Comparison of ENCODE assay signal across 20 cellular contexts in the genomic region with DNA sequence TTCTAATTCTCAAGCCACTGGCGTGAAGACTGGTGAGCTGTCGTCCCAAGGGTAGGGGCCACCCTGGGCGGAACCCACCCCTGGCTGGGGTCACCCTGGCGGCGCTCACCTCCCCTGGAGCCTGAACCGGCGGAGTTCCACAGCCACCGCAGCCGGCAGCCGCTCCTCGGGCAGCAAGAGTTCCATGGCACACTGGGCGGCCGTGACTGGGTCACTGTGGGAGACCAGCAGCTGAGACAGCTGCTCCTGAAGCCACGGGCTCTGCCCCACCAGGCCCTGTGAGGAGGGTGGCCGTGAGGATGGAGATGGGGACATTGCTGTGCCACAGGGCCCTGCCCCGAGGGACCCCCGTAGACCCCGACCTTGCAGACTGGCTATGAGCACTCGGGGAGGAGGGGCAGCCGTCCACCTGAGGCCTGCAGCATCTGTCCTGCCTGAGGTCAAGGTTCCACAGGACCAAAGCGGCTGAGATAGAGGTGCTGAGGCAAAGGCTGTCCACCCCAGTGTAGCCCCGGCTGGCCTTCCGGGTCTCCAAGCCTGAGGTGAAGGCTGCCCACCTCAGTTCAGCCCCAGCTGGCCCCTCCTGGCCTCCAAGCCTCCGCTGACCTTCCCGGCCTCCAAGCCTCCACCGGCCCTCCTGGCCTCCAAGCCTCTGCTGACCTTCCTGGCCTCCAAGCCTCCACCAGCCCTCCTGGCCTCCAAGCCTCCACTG. TPM values are rescaled to one million over a fixed set of nuclear protein-coding genes. Genes with fewer than 3 reads are reported as not detected.
DNase-seq lines count a peak whose midpoint lies in the region; ATAC-seq and TF ChIP-seq lines count a peak whose summit lies in the region.
"Had no signal": no experiment of that assay in that cellular context is flagged by ENCODE, and none has a peak within 500 bp of the region (broad histone marks: within the 10 kb centered on the region; RNA-seq: fewer than 3 reads in every experiment).

No MANE protein-coding gene starts in this region.

- no peaks in the 10 kb centered on the region for H3K27me3 Mint-ChIP-seq in progenitor cell of endocrine pancreas
- no peaks in the 10 kb centered on the region for H3K27me3 Mint-ChIP-seq in natural killer cell (ENCODE audit: low read depth in 2 of 2)
- H3K27me3 Mint-ChIP-seq: CD4-positive, alpha-beta memory T cell had no signal

- H3K36me3 Mint-ChIP-seq in progenitor cell of endocrine pancreas (ENCODE audit: insufficient read depth): peaks cover 7% of the 10 kb centered on the region
- H3K36me3 Mint-ChIP-seq in activated naive CD4-positive, alpha-beta T cell treated with anti-CD3 and anti-CD28 coated beads, Interleukin-2, amount 50 U/mL, for 72 hours: peaks cover 10 to 12% of the 10 kb centered on the region in 2 donors
- H3K36me3 Mint-ChIP-seq in natural killer cell: peaks cover 7% of the 10 kb centered on the region
- H3K36me3 Mint-ChIP-seq: CD4-positive, alpha-beta memory T cell had no signal

- H3K27ac Mint-ChIP-seq in progenitor cell of endocrine pancreas: peak overlapping the region; percentile 64
- H3K27ac Mint-ChIP-seq in activated naive CD4-positive, alpha-beta T cell treated with anti-CD3 and anti-CD28 coated beads, Interleukin-2, amount 50 U/mL, for 72 hours: no peak overlapping the region
- H3K27ac Mint-ChIP-seq in natural killer cell: no peak overlapping the region
- H3K27ac Mint-ChIP-seq: CD4-positive, alpha-beta memory T cell had no signal

- peak; percentile 19 for ATAC-seq in left colon
- ATAC-seq in activated naive CD4-positive, alpha-beta T cell treated with anti-CD3 and anti-CD28 coated beads, Interleukin-2, amount 50 U/mL, for 72 hours: no peak
- no peak for ATAC-seq in natural killer cell

- no peak overlapping the region for H3K4me3 Mint-ChIP-seq in progenitor cell of endocrine pancreas (ENCODE audit: low read depth)
- H3K4me3 Mint-ChIP-seq in natural killer cell: no peak overlapping the region
- H3K4me3 Mint-ChIP-seq: CD4-positive, alpha-beta memory T cell had no signal

- TF ChIP-seq CTCF in GM10266 (IDR thresholded peaks at IDR 0.05; ENCODE audit: control insufficient read depth, insufficient read depth, low read depth, missing control alignments): no peak
- no peak for TF ChIP-seq CTCF in progenitor cell of endocrine pancreas (IDR thresholded peaks at IDR 0.05; ENCODE audit: unreplicated experiment)
- no peak for TF ChIP-seq CTCF in natural killer cell (IDR thresholded peaks at IDR 0.05)

- H3K4me1 ChIP-seq in HUES48 (ENCODE audit: control insufficient read depth, insufficient read depth, low read length): no peaks in the 10 kb centered on the region
- H3K4me1 ChIP-seq: Caco-2, HAP-1 had no signal

- H3K4me1 Mint-ChIP-seq in progenitor cell of endocrine pancreas (ENCODE audit: low read depth): no peaks in the 10 kb centered on the region
- no peaks in the 10 kb centered on the region for H3K4me1 Mint-ChIP-seq in natural killer cell
- H3K4me1 Mint-ChIP-seq: CD4-positive, alpha-beta memory T cell had no signal

- no peak overlapping the region for H3K27ac ChIP-seq in HUES48 (ENCODE audit: low read depth, low read length)
- H3K27ac ChIP-seq: GM23248, SK-N-MC had no signal

- DNase-seq in GM10266 (ENCODE audit: extremely low spot score): peak; percentile 14
- DNase-seq in left colon: no peak
- no peak for DNase-seq in progenitor cell of endocrine pancreas (ENCODE audit: low spot score, unreplicated experiment)
- DNase-seq in HCEC 1CT: no peak
- no peak for DNase-seq in activated naive CD4-positive, alpha-beta T cell treated with anti-CD3 and anti-CD28 coated beads, Interleukin-2, amount 50 U/mL, for 72 hours (ENCODE audit: low spot score in 2 of 2)
- no peak for DNase-seq in natural killer cell
- DNase-seq: Caco-2; CD4-positive, alpha-beta memory T cell; DND-41; GM23248; Kasumi-1; NCI-H1417; NCI-H1694 treated with DMSO at 0.1 percent for 48 hours; NCI-H446; NCI-H526; OCI-M1; SHP77 treated with DMSO at 0.1 percent for 48 hours had no signal

- H3K27me3 ChIP-seq in HUES48 (ENCODE audit: control insufficient read depth, insufficient read depth, low read length): no peaks in the 10 kb centered on the region

- H3K9ac ChIP-seq in HUES48 (ENCODE audit: low read depth, low read length): no peak overlapping the region
- H3K9ac ChIP-seq: GM23248 had no signal

- H3K4me3 ChIP-seq in HUES48 (ENCODE audit: low read depth, low read length): peak overlapping the region; percentile 17; the same call in 1 of the 2 replicates
- H3K4me3 ChIP-seq: GM23248, HAP-1, SK-N-MC had no signal

- intact Hi-C loops in left colon (cut with DNase I, micrococcal nuclease): no loop called here
- intact Hi-C loops in natural killer cell (cut with micrococcal nuclease): no loop called here

- no peaks in the 10 kb centered on the region for H3K36me3 ChIP-seq in HUES48 (ENCODE audit: control insufficient read depth, insufficient read depth, low read length)
- H3K36me3 ChIP-seq: HAP-1 had no signal

- H3K9me3 Mint-ChIP-seq in progenitor cell of endocrine pancreas (ENCODE audit: low read depth) (peaks cover 11% of the 10 kb centered on the region), natural killer cell (peaks cover 3 to 6% of the 10 kb centered on the region in 2 donors)
- H3K9me3 Mint-ChIP-seq in activated naive CD4-positive, alpha-beta T cell treated with anti-CD3 and anti-CD28 coated beads, Interleukin-2, amount 50 U/mL, for 72 hours: peaks cover 9 to 12% of the 10 kb centered on the region in 2 donors

- peaks cover 69% of the 10 kb centered on the region for H3K9me3 ChIP-seq in HUES48 (ENCODE audit: control insufficient read depth, insufficient read depth, low read length)

RNA-seq across cellular contexts. Expression of a gene that starts 50.6 kb away (rescaled TPM):
- total RNA-seq in left colon: 100 to 1,000 TPM; 163 to 181 TPM
- total RNA-seq in progenitor cell of endocrine pancreas: 24.0 and 27.1 TPM in 2 replicates
- total RNA-seq in activated naive CD4-positive, alpha-beta T cell treated with anti-CD3 and anti-CD28 coated beads, Interleukin-2, amount 50 U/mL, for 72 hours: 1 to 10 TPM in 1 of 2 donors, under 1 TPM in 1; 0.61 to 3.1 TPM
- 1 to 10 TPM in 2 of 3 donors, under 1 TPM in 1; 0.88 to 2.3 (median 1.2) TPM for total RNA-seq in natural killer cell
